In the genomic region with DNA sequence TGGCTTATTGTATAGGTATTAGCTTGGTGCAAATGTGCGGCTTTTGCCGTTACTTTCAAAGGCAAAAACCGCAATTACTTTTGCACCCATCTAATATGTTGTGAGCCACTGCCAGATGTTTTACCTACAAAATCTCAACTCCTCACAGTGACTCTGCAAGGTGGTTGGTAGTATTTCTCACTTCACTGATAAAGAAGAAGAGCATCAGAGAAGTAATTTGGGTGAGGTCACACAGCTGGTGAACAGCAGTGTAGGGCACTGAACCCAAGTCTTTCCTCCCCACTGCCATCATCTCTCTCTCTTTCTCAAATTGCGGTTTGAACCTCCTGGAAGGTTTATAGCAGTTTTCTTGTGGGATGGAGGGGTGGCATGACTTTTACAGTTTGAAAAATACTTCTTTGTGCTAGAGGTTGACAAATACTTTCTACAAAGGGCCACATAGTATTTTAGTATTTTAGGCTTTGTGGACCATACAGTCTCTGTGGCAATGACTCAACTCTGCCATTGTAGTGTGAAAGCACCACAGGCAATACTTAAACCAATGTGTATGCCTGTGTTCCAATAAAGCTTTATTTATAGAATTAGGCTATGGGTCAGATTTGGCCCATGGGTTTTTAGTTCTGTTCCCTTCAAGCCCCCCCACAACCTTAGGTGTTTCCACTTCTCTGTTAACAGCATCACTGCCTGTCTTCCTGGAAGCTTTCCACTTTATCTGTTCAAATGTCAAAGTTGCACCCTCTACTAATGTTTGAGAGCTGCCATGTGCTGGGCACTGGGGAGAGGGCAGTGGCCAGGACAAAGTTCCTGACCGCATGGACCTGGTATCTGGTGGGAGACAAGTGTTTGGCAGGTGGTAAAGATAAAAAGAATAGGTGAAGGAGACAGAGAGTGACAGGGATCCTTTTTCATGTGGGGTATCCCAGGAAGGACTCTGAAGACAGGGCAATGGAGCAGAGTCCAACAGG, we compare ENCODE assay signal across 20 cellular contexts. TPM values are rescaled to one million over a fixed set of nuclear protein-coding genes. Genes with fewer than 3 reads are reported as not detected.
"Had no signal": no experiment of that assay in that cellular context is flagged by ENCODE, and none has a peak within 500 bp of the region (broad histone marks: within the 10 kb centered on the region; RNA-seq: fewer than 3 reads in every experiment).

No MANE protein-coding gene starts in this region.

- H3K9me3 ChIP-seq: colonic mucosa, pancreas, tibial nerve had no signal

- H3K4me1 Mint-ChIP-seq: activated CD4-positive, alpha-beta T cell treated with anti-CD3 and anti-CD28 coated beads, Interleukin-2, amount 10 ng/mL, durations not matched to agents 24 days and 14 days; stimulated activated memory B cell treated with anti-CD40 and anti-IgM and Interleukin-4, amounts not matched to agents 10 μg/mL and 1 μg/mL and 100 μg/mL, for 72 hours had no signal

- H3K4me3 Mint-ChIP-seq: activated CD4-positive, alpha-beta T cell treated with anti-CD3 and anti-CD28 coated beads, Interleukin-2, amount 10 ng/mL, durations not matched to agents 24 days and 14 days; activated CD8-positive, alpha-beta T cell treated with anti-CD3 and anti-CD28 coated beads, Interleukin-2, amount 10 ng/mL, durations not matched to agents 7 days and 5 days; stimulated activated memory B cell treated with anti-CD40 and anti-IgM and Interleukin-4, amounts not matched to agents 10 μg/mL and 1 μg/mL and 100 μg/mL, for 72 hours; T-helper 2 cell treated with Interferon-gamma antibody and Interleukin-4, amounts not matched to agents 5 μg/mL and 100 μg/mL, for 36 hours had no signal

- ATAC-seq: activated CD8-positive, alpha-beta T cell treated with anti-CD3 and anti-CD28 coated beads, Interleukin-2, amount 10 ng/mL, durations not matched to agents 7 days and 5 days; activated naive CD4-positive, alpha-beta T cell treated with anti-CD3 and anti-CD28 coated beads, Interleukin-2, amount 50 U/mL, for 72 hours; pancreas; stimulated activated memory B cell treated with anti-CD40 and anti-IgM and Interleukin-4, amounts not matched to agents 10 μg/mL and 1 μg/mL and 100 μg/mL, for 72 hours had no signal

- FAIRE-seq: endothelial cell of umbilical vein, pancreas had no signal

- H3K4me1 ChIP-seq: colonic mucosa, foreskin keratinocyte, pancreas had no signal

- H3K27ac Mint-ChIP-seq: activated CD4-positive, alpha-beta T cell treated with anti-CD3 and anti-CD28 coated beads, Interleukin-2, amount 10 ng/mL, durations not matched to agents 24 days and 14 days; activated CD8-positive, alpha-beta T cell treated with anti-CD3 and anti-CD28 coated beads, Interleukin-2, amount 10 ng/mL, durations not matched to agents 7 days and 5 days; activated naive CD4-positive, alpha-beta T cell treated with anti-CD3 and anti-CD28 coated beads, Interleukin-2, amount 50 U/mL, for 72 hours; stimulated activated memory B cell treated with anti-CD40 and anti-IgM and Interleukin-4, amounts not matched to agents 10 μg/mL and 1 μg/mL and 100 μg/mL, for 72 hours; T-helper 2 cell treated with Interferon-gamma antibody and Interleukin-4, amounts not matched to agents 5 μg/mL and 100 μg/mL, for 36 hours had no signal

- H3K36me3 Mint-ChIP-seq: activated naive CD4-positive, alpha-beta T cell treated with anti-CD3 and anti-CD28 coated beads, Interleukin-2, amount 50 U/mL, for 72 hours; stimulated activated memory B cell treated with anti-CD40 and anti-IgM and Interleukin-4, amounts not matched to agents 10 μg/mL and 1 μg/mL and 100 μg/mL, for 72 hours had no signal

- H3K4me3 ChIP-seq: colonic mucosa, lung, pancreas, tibial nerve had no signal

- H3K27me3 ChIP-seq: colonic mucosa, foreskin keratinocyte, pancreas, tibial nerve had no signal

- H3K9me3 Mint-ChIP-seq: activated CD4-positive, alpha-beta T cell treated with anti-CD3 and anti-CD28 coated beads, Interleukin-2, amount 10 ng/mL, durations not matched to agents 24 days and 14 days; stimulated activated memory B cell treated with anti-CD40 and anti-IgM and Interleukin-4, amounts not matched to agents 10 μg/mL and 1 μg/mL and 100 μg/mL, for 72 hours; T-helper 2 cell treated with Interferon-gamma antibody and Interleukin-4, amounts not matched to agents 5 μg/mL and 100 μg/mL, for 36 hours had no signal

- DNase-seq: activated CD4-positive, alpha-beta T cell treated with anti-CD3 and anti-CD28 coated beads, Interleukin-2, amount 10 ng/mL, durations not matched to agents 24 days and 14 days; activated CD4-positive, CD25-positive, alpha-beta regulatory T cell; activated CD8-positive, alpha-beta memory T cell treated with anti-CD3 and anti-CD28 coated beads, Interleukin-2, amount 50 U/mL, for 4 hours; activated CD8-positive, alpha-beta T cell treated with anti-CD3 and anti-CD28 coated beads, Interleukin-2, amount 10 ng/mL, durations not matched to agents 7 days and 5 days; activated effector memory CD4-positive, alpha-beta T cell treated with anti-CD3 and anti-CD28 coated beads, Interleukin-2, amount 50 U/mL, for 16 hours; activated T-cell treated with anti-CD3 and anti-CD28 coated beads, Interleukin-2, amount 50 U/mL, for 48 hours; central memory CD4-positive, alpha-beta T cell; colonic mucosa; effector CD4-positive, alpha-beta T cell; foreskin keratinocyte; left cardiac atrium; midbrain; pancreas; stimulated activated CD4-positive, alpha-beta T cell treated with anti-CD3 and anti-CD28 coated beads, Interleukin-2, amount 100 ng/mL, for 48 hours had no signal

- H3K36me3 ChIP-seq: colonic mucosa, pancreas, tibial nerve had no signal

- H3K27ac ChIP-seq: colonic mucosa, foreskin keratinocyte, pancreas, tibial nerve had no signal

RNA-seq across cellular contexts. Expression of a gene that starts 30.1 kb away (rescaled TPM):
- total RNA-seq: activated CD4-positive, alpha-beta T cell treated with anti-CD3 and anti-CD28 coated beads, Interleukin-2, amount 10 ng/mL, durations not matched to agents 24 days and 14 days; activated CD8-positive, alpha-beta T cell treated with anti-CD3 and anti-CD28 coated beads, Interleukin-2, amount 10 ng/mL, durations not matched to agents 7 days and 5 days; activated naive CD4-positive, alpha-beta T cell treated with anti-CD3 and anti-CD28 coated beads, Interleukin-2, amount 50 U/mL, for 72 hours had no signal
